In genomic region chr5:61330341-61330878, GRCh38 we compare ENCODE assay signal across 8 cellular contexts.
A peak's percentile ranks its signal among the peaks of the same experiment; 100 is the strongest.
DNase-seq lines count a peak whose midpoint lies in the region; ATAC-seq lines count a peak whose summit lies in the region.

No MANE protein-coding gene starts in this region.

- ATAC-seq in GM19463 (IDR thresholded peaks at IDR 0.05; ENCODE audit: unreplicated experiment): peak; percentile 4
- ATAC-seq in GM18867 (IDR thresholded peaks at IDR 0.05; ENCODE audit: unreplicated experiment): no peak
- no peak for ATAC-seq in HG02678 (IDR thresholded peaks at IDR 0.05; ENCODE audit: unreplicated experiment)

- DNase-seq in Ammon's horn (ENCODE audit: low spot score) (peak; percentile 54), NCI-H526 treated with DMSO at 0.1 percent for 48 hours (lab: John Stamatoyannopoulos, UW) (peak; percentile 61), hepatic stellate cell (ENCODE audit: low spot score) (peak; percentile 37), putamen (ENCODE audit: low spot score) (peak; percentile 46)

- H3K27ac ChIP-seq in angular gyrus (ENCODE audit: low read depth, low read length): peak overlapping the region; percentile 91
